29 cellular contexts compared by ENCODE assay signal in genomic region chr2:33247325-33247724, GRCh38.
DNase-seq lines count a peak whose midpoint lies in the region; ATAC-seq and TF ChIP-seq lines count a peak whose summit lies in the region.
"Had no signal": no experiment of that assay in that cellular context is flagged by ENCODE, and none has a peak within 500 bp of the region (broad histone marks: within the 10 kb centered on the region; RNA-seq: fewer than 3 reads in every experiment).

No MANE protein-coding gene starts in this region.

- H3K36me3 Mint-ChIP-seq in MCF 10A (ENCODE audit: insufficient read depth, unreplicated experiment), result peaks cover 31% of the 10 kb centered on the region
- H3K36me3 Mint-ChIP-seq: CD8-positive, alpha-beta T cell had no signal

- H3K27ac Mint-ChIP-seq in MCF 10A (ENCODE audit: low read depth, unreplicated experiment), result no peak overlapping the region
- H3K27ac Mint-ChIP-seq: B cell; CD8-positive, alpha-beta T cell had no signal

- H3K9ac ChIP-seq in mammary epithelial cell (ENCODE audit: insufficient read depth, low read length) (no peak overlapping the region), smooth muscle cell (ENCODE audit: low read depth) (no peak overlapping the region)

- H3K27me3 ChIP-seq in mammary epithelial cell (ENCODE audit: insufficient read depth, low read length), result no peaks in the 10 kb centered on the region
- no peaks in the 10 kb centered on the region for H3K27me3 ChIP-seq in ascending aorta
- no peaks in the 10 kb centered on the region for H3K27me3 ChIP-seq in smooth muscle cell (ENCODE audit: low read depth)
- H3K27me3 ChIP-seq: Peyer's patch had no signal

- H3K9me3 ChIP-seq in mammary epithelial cell (replicated peaks; ENCODE audit: insufficient read depth, low read length) (no peaks in the 10 kb centered on the region), ascending aorta (no peaks in the 10 kb centered on the region), smooth muscle cell (replicated peaks; ENCODE audit: low read depth) (no peaks in the 10 kb centered on the region)
- H3K9me3 ChIP-seq: Caco-2, Peyer's patch had no signal

- H3K79me2 ChIP-seq in mammary epithelial cell (ENCODE audit: insufficient read depth, low read length) (no peaks in the 10 kb centered on the region), smooth muscle cell (ENCODE audit: low read depth) (no peaks in the 10 kb centered on the region)

- DNase-seq in MCF 10A (ENCODE audit: unreplicated experiment) (peak; percentile 27), mammary epithelial cell (no peak), ascending aorta (ENCODE audit: low spot score in 2 of 2) (no peak), fibroblast of gingiva (ENCODE audit: low read depth) (peak; percentile 59), smooth muscle cell (lab: John Stamatoyannopoulos, UW; ENCODE audit: unreplicated experiment) (no peak), Kasumi-1 (lab: John Stamatoyannopoulos, UW) (no peak)
- DNase-seq: Caco-2; CD8-positive, alpha-beta T cell; DMS79; EL; GDM1; H7; KG1; NCI-H1048; NCI-H1417 treated with DMSO at 0.1 percent for 48 hours; NCI-H1694 treated with DMSO at 0.1 percent for 48 hours; NCI-H2081; NCI-H2227 treated with DMSO at 0.1 percent for 48 hours; NCI-H526 treated with DMSO at 0.1 percent for 48 hours; OCI-M1; Peyer's patch; SIG-M5 had no signal

- in situ Hi-C loops in mammary epithelial cell (cut with MboI; ENCODE audit: low sequenced_read_pairs in 2 of 2), result no loop called here

- no peaks in the 10 kb centered on the region for H3K9me3 Mint-ChIP-seq in MCF 10A (ENCODE audit: unreplicated experiment)
- H3K9me3 Mint-ChIP-seq: CD8-positive, alpha-beta T cell had no signal

- BruUV-seq in MCF 10A (replicated peaks; lab: Mats Ljungman, UMichigan), result no TSS peak
- BruUV-seq in mammary epithelial cell (replicated peaks; lab: Mats Ljungman, UMichigan), result no TSS peak

- dilution Hi-C loops in mammary epithelial cell (cut with HindIII; ENCODE audit: low sequenced_read_pairs), result no loop called here

- H3K27ac ChIP-seq in mammary epithelial cell (ENCODE audit: insufficient read depth, low read depth, low read length) (no peak overlapping the region), ascending aorta (peak overlapping the region; percentile 56 to 63), smooth muscle cell (ENCODE audit: low read depth) (peak overlapping the region; percentile 18)
- H3K27ac ChIP-seq: 22Rv1, C4-2B, Peyer's patch, SK-N-MC had no signal

- TF ChIP-seq CTCF in MCF 10A (IDR thresholded peaks at IDR 0.05; ENCODE audit: unreplicated experiment), result no peak
- no peak for TF ChIP-seq CTCF in mammary epithelial cell (conservative IDR thresholded peaks at IDR 0.05 in 1 of 2, IDR thresholded peaks at IDR 0.05 in 1 of 2; ENCODE audit: extremely low read depth in 1 of 2, insufficient read depth in 1 of 2, low read depth in 1 of 2, low read length in 2 of 2)
- TF ChIP-seq CTCF in ascending aorta (IDR thresholded peaks at IDR 0.05), result no peak
- TF ChIP-seq CTCF in smooth muscle cell (IDR thresholded peaks at IDR 0.05; ENCODE audit: borderline replicate concordance, insufficient read depth, poor library complexity, severe bottlenecking), result no peak

- no peaks in the 10 kb centered on the region for H3K4me1 Mint-ChIP-seq in MCF 10A (ENCODE audit: insufficient read depth, unreplicated experiment)
- H3K4me1 Mint-ChIP-seq: B cell had no signal

- no peaks in the 10 kb centered on the region for H3K36me3 ChIP-seq in mammary epithelial cell (ENCODE audit: insufficient read depth, low read length)
- peaks cover 16 to 30% of the 10 kb centered on the region in 2 donors for H3K36me3 ChIP-seq in ascending aorta
- H3K36me3 ChIP-seq in smooth muscle cell (ENCODE audit: low read depth), result no peaks in the 10 kb centered on the region
- H3K36me3 ChIP-seq: Peyer's patch had no signal

- ATAC-seq in GM21619 (IDR thresholded peaks at IDR 0.05; ENCODE audit: unreplicated experiment), result no peak
- ATAC-seq in GM18519 (IDR thresholded peaks at IDR 0.05; ENCODE audit: low FRiP score, unreplicated experiment), result no peak
- ATAC-seq: CD8-positive, alpha-beta T cell; GM12878 had no signal

- H3K4me2 ChIP-seq in mammary epithelial cell (ENCODE audit: insufficient read depth, low read depth, low read length) (no peak overlapping the region), smooth muscle cell (no peak overlapping the region)

- WGBS in mammary epithelial cell (ENCODE audit: low coverage, missing lambda C conversion rate), result 100% methylated on average over 1 of the region's 1 CpG
- WGBS in smooth muscle cell (ENCODE audit: low lambda C conversion rate), result 75% methylated on average over 1 of the region's 1 CpG

- H2AFZ ChIP-seq in mammary epithelial cell (ENCODE audit: low read depth, low read length) (no peak overlapping the region), smooth muscle cell (ENCODE audit: low read depth) (no peak overlapping the region)

- H3K4me1 ChIP-seq in mammary epithelial cell (ENCODE audit: insufficient read depth, low read length), result peaks cover 5% of the 10 kb centered on the region
- H3K4me1 ChIP-seq in ascending aorta, result peaks cover 2 to 17% of the 10 kb centered on the region in 2 donors
- no peaks in the 10 kb centered on the region for H3K4me1 ChIP-seq in smooth muscle cell (ENCODE audit: low read depth)
- H3K4me1 ChIP-seq: Caco-2, Peyer's patch had no signal

- H3K4me3 Mint-ChIP-seq in MCF 10A (ENCODE audit: unreplicated experiment), result no peak overlapping the region
- H3K4me3 Mint-ChIP-seq: B cell; CD8-positive, alpha-beta T cell had no signal

- H3F3A ChIP-seq in smooth muscle cell (ENCODE audit: low read depth), result peaks cover 10% of the 10 kb centered on the region

- H3K27me3 Mint-ChIP-seq in MCF 10A (ENCODE audit: insufficient read depth, unreplicated experiment), result no peaks in the 10 kb centered on the region
- H3K27me3 Mint-ChIP-seq: B cell had no signal

- H4K20me1 ChIP-seq in mammary epithelial cell (ENCODE audit: insufficient read depth, low read length) (no peaks in the 10 kb centered on the region), smooth muscle cell (ENCODE audit: low read depth) (no peaks in the 10 kb centered on the region)

- intact Hi-C loops in MCF 10A (cut with micrococcal nuclease), result no loop called here
- intact Hi-C loops in mammary epithelial cell (cut with micrococcal nuclease), result no loop called here
- intact Hi-C loops in ascending aorta (cut with DNase I), result no loop called here

- POLR2A ChIA-PET in MCF 10A (lab: Yijun Ruan, JAX), result no interaction called here

- CTCF ChIA-PET in MCF 10A (lab: Yijun Ruan, JAX), result interaction anchor here (0.7 to 1.0 kb wide), 3 partner anchors 22 to 132 kb away, joined by 3 read pairs; no protein-coding TSS in a partner anchor
- CTCF ChIA-PET in mammary epithelial cell (lab: Charles Lee; ENCODE audit: low non-redundant PET), result no interaction called here

- H3K4me3 ChIP-seq in mammary epithelial cell (replicated peaks in 1 of 3; ENCODE audit: insufficient read depth in 1 of 3, low read depth in 2 of 3, low read length in 3 of 3) (no peak overlapping the region), ascending aorta (no peak overlapping the region), smooth muscle cell (no peak overlapping the region)
- H3K4me3 ChIP-seq: GM12878, Peyer's patch, SK-N-MC had no signal

Comparison
In these comparisons a context has a peak if more than half of its experiments do, and no peak if none do; other contexts are left out.
1. DNase-seq: peak in MCF 10A (single experiment) and fibroblast of gingiva (single experiment); none in mammary epithelial cell (single experiment), ascending aorta (0 of 2), smooth muscle cell (single experiment) and Kasumi-1 (0 of 2).